Comparison of ENCODE assay signal across 1 cellular context in the genomic region with DNA sequence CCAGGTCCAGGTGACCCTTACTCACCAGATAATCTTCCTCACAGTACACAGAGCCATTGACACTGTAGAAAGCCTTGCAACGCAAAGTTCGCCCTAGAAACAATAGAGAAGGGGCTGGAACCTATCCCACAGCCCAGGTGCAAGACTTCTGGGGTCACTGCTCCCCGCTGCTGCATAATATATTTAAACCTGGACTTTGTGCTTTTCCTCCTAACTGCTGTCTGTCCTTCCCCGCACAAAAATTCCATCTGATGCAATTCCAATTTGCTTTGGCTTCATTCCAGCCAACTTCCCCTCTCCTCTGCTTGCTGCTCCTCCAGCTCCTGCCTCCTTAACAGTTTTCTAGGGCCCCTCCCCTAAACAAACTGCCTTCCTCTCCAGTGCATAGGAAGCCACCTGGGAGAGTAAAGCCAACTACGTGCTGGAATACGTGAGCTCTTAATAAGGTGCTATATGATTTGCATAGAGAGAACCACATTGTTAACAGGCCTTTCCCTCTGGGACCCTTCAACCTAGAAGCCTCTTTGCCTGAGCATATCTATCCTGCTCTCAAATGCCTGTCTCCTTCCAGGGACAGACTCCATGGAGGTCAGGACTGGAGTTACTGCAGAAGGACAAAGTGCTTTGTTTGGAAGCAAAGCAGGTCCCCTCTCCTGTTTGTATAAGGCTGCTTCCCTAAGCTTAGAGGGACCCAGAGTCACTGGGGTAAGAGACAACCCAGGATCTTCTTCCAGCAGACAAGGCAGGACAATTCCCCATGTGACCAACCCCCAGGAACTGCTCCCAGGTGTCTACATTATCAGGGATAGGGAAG.
TF ChIP-seq lines count a peak whose summit lies in the region.

No MANE protein-coding gene starts in this region.

TF ChIP-seq in HepG2, 621 proteins besides CTCF, POLR2A, EP300 and RAD21 (continued from another document and continues in another):
- TF ChIP-seq, protein P1, sequence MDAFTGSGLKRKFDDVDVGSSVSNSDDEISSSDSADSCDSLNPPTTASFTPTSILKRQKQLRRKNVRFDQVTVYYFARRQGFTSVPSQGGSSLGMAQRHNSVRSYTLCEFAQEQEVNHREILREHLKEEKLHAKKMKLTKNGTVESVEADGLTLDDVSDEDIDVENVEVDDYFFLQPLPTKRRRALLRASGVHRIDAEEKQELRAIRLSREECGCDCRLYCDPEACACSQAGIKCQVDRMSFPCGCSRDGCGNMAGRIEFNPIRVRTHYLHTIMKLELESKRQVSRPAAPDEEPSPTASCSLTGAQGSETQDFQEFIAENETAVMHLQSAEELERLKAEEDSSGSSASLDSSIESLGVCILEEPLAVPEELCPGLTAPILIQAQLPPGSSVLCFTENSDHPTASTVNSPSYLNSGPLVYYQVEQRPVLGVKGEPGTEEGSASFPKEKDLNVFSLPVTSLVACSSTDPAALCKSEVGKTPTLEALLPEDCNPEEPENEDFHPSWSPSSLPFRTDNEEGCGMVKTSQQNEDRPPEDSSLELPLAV (CRISPR knock-in tag; conservative IDR thresholded peaks at IDR 0.05; ENCODE audit: low read depth), result no peak
- TF ChIP-seq RAD51 (IDR thresholded peaks at IDR 0.05; ENCODE audit: borderline replicate concordance), result no peak
- peak; percentile 89; the same call in 1 of the 2 replicates for TF ChIP-seq ZNF251 (CRISPR knock-in tag; IDR thresholded peaks at IDR 0.05)
- no peak for TF ChIP-seq MBNL3 (CRISPR knock-in tag; conservative IDR thresholded peaks at IDR 0.05)
- no peak for TF ChIP-seq ZNF660 (CRISPR knock-in tag; IDR thresholded peaks at IDR 0.05; ENCODE audit: borderline replicate concordance, low read depth)
- TF ChIP-seq, protein P2, sequence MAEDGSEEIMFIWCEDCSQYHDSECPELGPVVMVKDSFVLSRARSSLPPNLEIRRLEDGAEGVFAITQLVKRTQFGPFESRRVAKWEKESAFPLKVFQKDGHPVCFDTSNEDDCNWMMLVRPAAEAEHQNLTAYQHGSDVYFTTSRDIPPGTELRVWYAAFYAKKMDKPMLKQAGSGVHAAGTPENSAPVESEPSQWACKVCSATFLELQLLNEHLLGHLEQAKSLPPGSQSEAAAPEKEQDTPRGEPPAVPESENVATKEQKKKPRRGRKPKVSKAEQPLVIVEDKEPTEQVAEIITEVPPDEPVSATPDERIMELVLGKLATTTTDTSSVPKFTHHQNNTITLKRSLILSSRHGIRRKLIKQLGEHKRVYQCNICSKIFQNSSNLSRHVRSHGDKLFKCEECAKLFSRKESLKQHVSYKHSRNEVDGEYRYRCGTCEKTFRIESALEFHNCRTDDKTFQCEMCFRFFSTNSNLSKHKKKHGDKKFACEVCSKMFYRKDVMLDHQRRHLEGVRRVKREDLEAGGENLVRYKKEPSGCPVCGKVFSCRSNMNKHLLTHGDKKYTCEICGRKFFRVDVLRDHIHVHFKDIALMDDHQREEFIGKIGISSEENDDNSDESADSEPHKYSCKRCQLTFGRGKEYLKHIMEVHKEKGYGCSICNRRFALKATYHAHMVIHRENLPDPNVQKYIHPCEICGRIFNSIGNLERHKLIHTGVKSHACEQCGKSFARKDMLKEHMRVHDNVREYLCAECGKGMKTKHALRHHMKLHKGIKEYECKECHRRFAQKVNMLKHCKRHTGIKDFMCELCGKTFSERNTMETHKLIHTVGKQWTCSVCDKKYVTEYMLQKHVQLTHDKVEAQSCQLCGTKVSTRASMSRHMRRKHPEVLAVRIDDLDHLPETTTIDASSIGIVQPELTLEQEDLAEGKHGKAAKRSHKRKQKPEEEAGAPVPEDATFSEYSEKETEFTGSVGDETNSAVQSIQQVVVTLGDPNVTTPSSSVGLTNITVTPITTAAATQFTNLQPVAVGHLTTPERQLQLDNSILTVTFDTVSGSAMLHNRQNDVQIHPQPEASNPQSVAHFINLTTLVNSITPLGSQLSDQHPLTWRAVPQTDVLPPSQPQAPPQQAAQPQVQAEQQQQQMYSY (CRISPR knock-in tag; IDR thresholded peaks at IDR 0.05), result no peak
- no peak for TF ChIP-seq ZC3H13 (CRISPR knock-in tag; IDR thresholded peaks at IDR 0.05)
- peak; percentile 86; the same call in 1 of the 2 replicates for TF ChIP-seq NFATC3 (CRISPR knock-in tag; IDR thresholded peaks at IDR 0.05)
- no peak for TF ChIP-seq ZNF282 (IDR thresholded peaks at IDR 0.05; ENCODE audit: partially characterized antibody)
- TF ChIP-seq KLF9 (CRISPR knock-in tag; IDR thresholded peaks at IDR 0.05; ENCODE audit: low read depth), result no peak
- peak; percentile 99 for TF ChIP-seq ASH2L (IDR thresholded peaks at IDR 0.05; ENCODE audit: insufficient read length, low read depth, low read length)
- TF ChIP-seq ZNF737 (CRISPR knock-in tag; IDR thresholded peaks at IDR 0.05; ENCODE audit: borderline replicate concordance), result no peak
- TF ChIP-seq ZNF629 (CRISPR knock-in tag; conservative IDR thresholded peaks at IDR 0.05), result no peak
- TF ChIP-seq ARNTL (CRISPR knock-in tag; IDR thresholded peaks at IDR 0.05), result peak; percentile 73; the same call in 1 of the 2 replicates
- no peak for TF ChIP-seq NFE2L1 (CRISPR knock-in tag; IDR thresholded peaks at IDR 0.05; ENCODE audit: borderline replicate concordance)
- TF ChIP-seq, protein P3, sequence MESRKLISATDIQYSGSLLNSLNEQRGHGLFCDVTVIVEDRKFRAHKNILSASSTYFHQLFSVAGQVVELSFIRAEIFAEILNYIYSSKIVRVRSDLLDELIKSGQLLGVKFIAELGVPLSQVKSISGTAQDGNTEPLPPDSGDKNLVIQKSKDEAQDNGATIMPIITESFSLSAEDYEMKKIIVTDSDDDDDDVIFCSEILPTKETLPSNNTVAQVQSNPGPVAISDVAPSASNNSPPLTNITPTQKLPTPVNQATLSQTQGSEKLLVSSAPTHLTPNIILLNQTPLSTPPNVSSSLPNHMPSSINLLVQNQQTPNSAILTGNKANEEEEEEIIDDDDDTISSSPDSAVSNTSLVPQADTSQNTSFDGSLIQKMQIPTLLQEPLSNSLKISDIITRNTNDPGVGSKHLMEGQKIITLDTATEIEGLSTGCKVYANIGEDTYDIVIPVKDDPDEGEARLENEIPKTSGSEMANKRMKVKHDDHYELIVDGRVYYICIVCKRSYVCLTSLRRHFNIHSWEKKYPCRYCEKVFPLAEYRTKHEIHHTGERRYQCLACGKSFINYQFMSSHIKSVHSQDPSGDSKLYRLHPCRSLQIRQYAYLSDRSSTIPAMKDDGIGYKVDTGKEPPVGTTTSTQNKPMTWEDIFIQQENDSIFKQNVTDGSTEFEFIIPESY (CRISPR knock-in tag; IDR thresholded peaks at IDR 0.05), result peak; percentile 77; the same call in 1 of the 2 replicates
- TF ChIP-seq MYC (CRISPR knock-in tag; IDR thresholded peaks at IDR 0.05; ENCODE audit: borderline replicate concordance), result no peak
- peak; percentile 98 for TF ChIP-seq HDAC2 (CRISPR knock-in tag; IDR thresholded peaks at IDR 0.05)
- TF ChIP-seq SMAD9 (CRISPR knock-in tag; IDR thresholded peaks at IDR 0.05), result no peak
- TF ChIP-seq, protein P4, sequence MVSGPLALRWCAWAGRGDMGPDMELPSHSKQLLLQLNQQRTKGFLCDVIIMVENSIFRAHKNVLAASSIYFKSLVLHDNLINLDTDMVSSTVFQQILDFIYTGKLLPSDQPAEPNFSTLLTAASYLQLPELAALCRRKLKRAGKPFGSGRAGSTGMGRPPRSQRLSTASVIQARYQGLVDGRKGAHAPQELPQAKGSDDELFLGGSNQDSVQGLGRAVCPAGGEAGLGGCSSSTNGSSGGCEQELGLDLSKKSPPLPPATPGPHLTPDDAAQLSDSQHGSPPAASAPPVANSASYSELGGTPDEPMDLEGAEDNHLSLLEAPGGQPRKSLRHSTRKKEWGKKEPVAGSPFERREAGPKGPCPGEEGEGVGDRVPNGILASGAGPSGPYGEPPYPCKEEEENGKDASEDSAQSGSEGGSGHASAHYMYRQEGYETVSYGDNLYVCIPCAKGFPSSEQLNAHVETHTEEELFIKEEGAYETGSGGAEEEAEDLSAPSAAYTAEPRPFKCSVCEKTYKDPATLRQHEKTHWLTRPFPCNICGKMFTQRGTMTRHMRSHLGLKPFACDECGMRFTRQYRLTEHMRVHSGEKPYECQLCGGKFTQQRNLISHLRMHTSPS (CRISPR knock-in tag; IDR thresholded peaks at IDR 0.05; ENCODE audit: low read depth), result peak; percentile 32; the same call in 1 of the 2 replicates
- TF ChIP-seq, protein P5, sequence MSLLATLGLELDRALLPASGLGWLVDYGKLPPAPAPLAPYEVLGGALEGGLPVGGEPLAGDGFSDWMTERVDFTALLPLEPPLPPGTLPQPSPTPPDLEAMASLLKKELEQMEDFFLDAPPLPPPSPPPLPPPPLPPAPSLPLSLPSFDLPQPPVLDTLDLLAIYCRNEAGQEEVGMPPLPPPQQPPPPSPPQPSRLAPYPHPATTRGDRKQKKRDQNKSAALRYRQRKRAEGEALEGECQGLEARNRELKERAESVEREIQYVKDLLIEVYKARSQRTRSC (CRISPR knock-in tag; IDR thresholded peaks at IDR 0.05; ENCODE audit: low read depth), result no peak; the same call in 1 of the 2 replicates
- TF ChIP-seq RELA (CRISPR knock-in tag; IDR thresholded peaks at IDR 0.05), result no peak; the same call in none of the 2 replicates
- no peak for TF ChIP-seq PAWR (CRISPR knock-in tag; IDR thresholded peaks at IDR 0.05; ENCODE audit: borderline replicate concordance)
- TF ChIP-seq, protein P6, sequence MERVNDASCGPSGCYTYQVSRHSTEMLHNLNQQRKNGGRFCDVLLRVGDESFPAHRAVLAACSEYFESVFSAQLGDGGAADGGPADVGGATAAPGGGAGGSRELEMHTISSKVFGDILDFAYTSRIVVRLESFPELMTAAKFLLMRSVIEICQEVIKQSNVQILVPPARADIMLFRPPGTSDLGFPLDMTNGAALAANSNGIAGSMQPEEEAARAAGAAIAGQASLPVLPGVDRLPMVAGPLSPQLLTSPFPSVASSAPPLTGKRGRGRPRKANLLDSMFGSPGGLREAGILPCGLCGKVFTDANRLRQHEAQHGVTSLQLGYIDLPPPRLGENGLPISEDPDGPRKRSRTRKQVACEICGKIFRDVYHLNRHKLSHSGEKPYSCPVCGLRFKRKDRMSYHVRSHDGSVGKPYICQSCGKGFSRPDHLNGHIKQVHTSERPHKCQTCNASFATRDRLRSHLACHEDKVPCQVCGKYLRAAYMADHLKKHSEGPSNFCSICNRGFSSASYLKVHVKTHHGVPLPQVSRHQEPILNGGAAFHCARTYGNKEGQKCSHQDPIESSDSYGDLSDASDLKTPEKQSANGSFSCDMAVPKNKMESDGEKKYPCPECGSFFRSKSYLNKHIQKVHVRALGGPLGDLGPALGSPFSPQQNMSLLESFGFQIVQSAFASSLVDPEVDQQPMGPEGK (CRISPR knock-in tag; IDR thresholded peaks at IDR 0.05), result peak; percentile 99
- TF ChIP-seq RFX5 (IDR thresholded peaks at IDR 0.05; ENCODE audit: low read depth, low read length), result no peak; the same call in 1 of the 2 replicates
- TF ChIP-seq ZNF878 (CRISPR knock-in tag; IDR thresholded peaks at IDR 0.05), result no peak
- TF ChIP-seq NFIB (CRISPR knock-in tag; IDR thresholded peaks at IDR 0.05; ENCODE audit: borderline replicate concordance), result no peak
- TF ChIP-seq MED1 (CRISPR knock-in tag; IDR thresholded peaks at IDR 0.05), result no peak
- TF ChIP-seq ZSCAN9 (CRISPR knock-in tag; IDR thresholded peaks at IDR 0.05; ENCODE audit: borderline replicate concordance), result peak; percentile 86
- TF ChIP-seq MBD4 (IDR thresholded peaks at IDR 0.05; ENCODE audit: borderline replicate concordance, low read length), result no peak
- TF ChIP-seq HNRNPH1 (optimal IDR thresholded peaks at IDR 0.05; ENCODE audit: low read depth, low read length), result no peak
- TF ChIP-seq RFX1 (IDR thresholded peaks at IDR 0.05), result no peak
- peak; percentile 74 for TF ChIP-seq CBFB (CRISPR knock-in tag; IDR thresholded peaks at IDR 0.05)
- TF ChIP-seq KAT2B (IDR thresholded peaks at IDR 0.05; ENCODE audit: borderline replicate concordance, low read depth, low read length), result no peak
- TF ChIP-seq, protein P7, sequence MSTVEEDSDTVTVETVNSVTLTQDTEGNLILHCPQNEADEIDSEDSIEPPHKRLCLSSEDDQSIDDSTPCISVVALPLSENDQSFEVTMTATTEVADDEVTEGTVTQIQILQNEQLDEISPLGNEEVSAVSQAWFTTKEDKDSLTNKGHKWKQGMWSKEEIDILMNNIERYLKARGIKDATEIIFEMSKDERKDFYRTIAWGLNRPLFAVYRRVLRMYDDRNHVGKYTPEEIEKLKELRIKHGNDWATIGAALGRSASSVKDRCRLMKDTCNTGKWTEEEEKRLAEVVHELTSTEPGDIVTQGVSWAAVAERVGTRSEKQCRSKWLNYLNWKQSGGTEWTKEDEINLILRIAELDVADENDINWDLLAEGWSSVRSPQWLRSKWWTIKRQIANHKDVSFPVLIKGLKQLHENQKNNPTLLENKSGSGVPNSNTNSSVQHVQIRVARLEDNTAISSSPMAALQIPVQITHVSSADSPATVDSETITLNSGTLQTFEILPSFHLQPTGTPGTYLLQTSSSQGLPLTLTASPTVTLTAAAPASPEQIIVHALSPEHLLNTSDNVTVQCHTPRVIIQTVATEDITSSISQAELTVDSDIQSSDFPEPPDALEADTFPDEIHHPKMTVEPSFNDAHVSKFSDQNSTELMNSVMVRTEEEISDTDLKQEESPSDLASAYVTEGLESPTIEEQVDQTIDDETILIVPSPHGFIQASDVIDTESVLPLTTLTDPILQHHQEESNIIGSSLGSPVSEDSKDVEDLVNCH (CRISPR knock-in tag; IDR thresholded peaks at IDR 0.05), result no peak
- TF ChIP-seq ZNF615 (CRISPR knock-in tag; IDR thresholded peaks at IDR 0.05; ENCODE audit: borderline replicate concordance), result no peak
- TF ChIP-seq, protein P8, sequence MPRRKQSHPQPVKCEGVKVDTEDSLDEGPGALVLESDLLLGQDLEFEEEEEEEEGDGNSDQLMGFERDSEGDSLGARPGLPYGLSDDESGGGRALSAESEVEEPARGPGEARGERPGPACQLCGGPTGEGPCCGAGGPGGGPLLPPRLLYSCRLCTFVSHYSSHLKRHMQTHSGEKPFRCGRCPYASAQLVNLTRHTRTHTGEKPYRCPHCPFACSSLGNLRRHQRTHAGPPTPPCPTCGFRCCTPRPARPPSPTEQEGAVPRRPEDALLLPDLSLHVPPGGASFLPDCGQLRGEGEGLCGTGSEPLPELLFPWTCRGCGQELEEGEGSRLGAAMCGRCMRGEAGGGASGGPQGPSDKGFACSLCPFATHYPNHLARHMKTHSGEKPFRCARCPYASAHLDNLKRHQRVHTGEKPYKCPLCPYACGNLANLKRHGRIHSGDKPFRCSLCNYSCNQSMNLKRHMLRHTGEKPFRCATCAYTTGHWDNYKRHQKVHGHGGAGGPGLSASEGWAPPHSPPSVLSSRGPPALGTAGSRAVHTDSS (CRISPR knock-in tag; conservative IDR thresholded peaks at IDR 0.05), result no peak
- no peak for TF ChIP-seq NR1H2 (CRISPR knock-in tag; IDR thresholded peaks at IDR 0.05; ENCODE audit: borderline replicate concordance, low read depth)
- TF ChIP-seq ZNF446 (CRISPR knock-in tag; IDR thresholded peaks at IDR 0.05), result no peak
- no peak for TF ChIP-seq YY1 (IDR thresholded peaks at IDR 0.05; ENCODE audit: insufficient read depth, insufficient replicate concordance, low read depth, low read length)
- TF ChIP-seq MLLT10 (CRISPR knock-in tag; IDR thresholded peaks at IDR 0.05), result no peak
